ENCODE assay signal across 1 cellular context in the genomic region with DNA sequence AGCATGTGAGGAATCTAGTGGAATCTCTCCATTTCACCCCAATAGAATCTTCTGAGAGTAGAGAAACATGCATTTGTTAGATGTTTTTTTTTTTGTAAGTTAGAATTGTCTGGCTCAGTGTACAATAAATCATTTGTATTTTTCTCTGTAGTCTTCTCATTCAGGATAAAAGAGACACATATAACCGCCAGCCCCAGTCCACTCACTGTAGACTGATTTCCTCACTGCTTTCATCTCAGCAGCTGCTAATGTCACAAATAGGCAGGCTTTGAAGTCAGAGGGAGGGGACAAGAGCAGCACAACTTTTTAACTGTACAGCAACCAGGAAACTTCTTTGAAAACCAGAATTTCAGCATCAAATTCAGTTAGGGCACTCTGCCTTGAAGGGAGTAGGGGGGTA.
TF ChIP-seq lines count a peak whose summit lies in the region.

No MANE protein-coding gene starts in this region.

TF ChIP-seq in SK-N-SH, 30 proteins besides CTCF, POLR2A, EP300 and RAD21 (continued from another document):
- TF ChIP-seq, protein P1, sequence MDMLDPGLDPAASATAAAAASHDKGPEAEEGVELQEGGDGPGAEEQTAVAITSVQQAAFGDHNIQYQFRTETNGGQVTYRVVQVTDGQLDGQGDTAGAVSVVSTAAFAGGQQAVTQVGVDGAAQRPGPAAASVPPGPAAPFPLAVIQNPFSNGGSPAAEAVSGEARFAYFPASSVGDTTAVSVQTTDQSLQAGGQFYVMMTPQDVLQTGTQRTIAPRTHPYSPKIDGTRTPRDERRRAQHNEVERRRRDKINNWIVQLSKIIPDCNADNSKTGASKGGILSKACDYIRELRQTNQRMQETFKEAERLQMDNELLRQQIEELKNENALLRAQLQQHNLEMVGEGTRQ (IDR thresholded peaks at IDR 0.05; ENCODE audit: borderline replicate concordance, low read depth, low read length) = no peak
